ENCODE assay signal across 8 cellular contexts in the genomic region with DNA sequence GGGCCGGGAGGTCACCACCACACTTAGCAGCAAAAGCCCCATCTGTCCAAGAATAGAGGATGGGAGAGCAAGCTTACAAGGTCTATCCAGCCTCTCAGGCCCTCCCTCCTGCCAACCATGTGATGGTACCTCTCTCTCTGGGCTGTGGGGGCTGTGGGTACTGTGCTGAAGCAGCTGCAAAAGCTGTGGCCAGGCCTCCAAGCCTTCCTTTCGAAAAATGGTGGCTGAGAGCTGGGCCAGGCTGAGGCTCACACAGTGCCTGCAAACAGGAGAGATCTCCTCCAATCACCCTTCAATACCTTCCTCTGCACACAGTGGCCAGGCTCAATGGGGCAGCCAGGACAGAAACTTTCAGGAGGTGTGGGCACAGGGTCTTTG. TPM values are rescaled to one million over a fixed set of nuclear protein-coding genes. Genes with fewer than 3 reads are reported as not detected.
A peak's percentile ranks its signal among the peaks of the same experiment; 100 is the strongest.
DNase-seq lines count a peak whose midpoint lies in the region; ATAC-seq and TF ChIP-seq lines count a peak whose summit lies in the region.

No MANE protein-coding gene starts in this region.

- H3K27me3 ChIP-seq in colonic mucosa, result no peaks in the 10 kb centered on the region

- H3K27me3 Mint-ChIP-seq in nephron (ENCODE audit: low read depth), result no peaks in the 10 kb centered on the region

- H3K4me3 Mint-ChIP-seq in nephron, result peak overlapping the region; percentile 93 to 95 (median 94)

- H3K9ac ChIP-seq in colonic mucosa (ENCODE audit: low read depth in 2 of 2, low read length in 2 of 2), result peak overlapping the region; percentile 52 to 79

- no peaks in the 10 kb centered on the region for H3K4me1 ChIP-seq in colonic mucosa

- H3K36me3 ChIP-seq in colonic mucosa, result no peaks in the 10 kb centered on the region

- ATAC-seq in HG03280 (IDR thresholded peaks at IDR 0.05; ENCODE audit: unreplicated experiment), result no peak

- peaks cover 28% of the 10 kb centered on the region for H3K36me3 Mint-ChIP-seq in nephron (ENCODE audit: low read depth)

- H3K9me3 ChIP-seq in colonic mucosa, result no peaks in the 10 kb centered on the region

- POLR2A ChIA-PET in GM10248 (lab: Yijun Ruan, JAX), result interaction anchor here (0.9 to 1.6 kb wide), 2 partner anchors 14 to 22 kb away, joined by 3 to 4 read pairs; no protein-coding TSS in a partner anchor

- CTCF ChIA-PET in GM10248 (lab: Yijun Ruan, JAX), result interaction anchor here (0.9 to 4.4 kb wide), 5 partner anchors 26 to 120 kb away, joined by 3 to 35 read pairs (median 4); partner anchors contain the start of genes CHMP4A, CIDEB and IRF9

- peak overlapping the region; percentile 97 for H3K4me3 ChIP-seq in LNCaP clone FGC (ENCODE audit: low read depth, low read length)
- H3K4me3 ChIP-seq in colonic mucosa, result peak overlapping the region; percentile 54

- no peaks in the 10 kb centered on the region for H3K9me3 Mint-ChIP-seq in nephron

- intact Hi-C loops in colonic mucosa (cut with DNase I), result no loop called here

- peak overlapping the region; percentile 87; the same call in 1 of the 2 replicates for H3K27ac ChIP-seq in C4-2B
- no peak overlapping the region for H3K27ac ChIP-seq in colonic mucosa

- TF ChIP-seq CTCF in C4-2B (conservative IDR thresholded peaks at IDR 0.05) (no peak), LNCaP clone FGC (IDR thresholded peaks at IDR 0.05; ENCODE audit: control insufficient read depth, extremely low read depth, insufficient read depth) (no peak), colonic mucosa (IDR thresholded peaks at IDR 0.05) (no peak), nephron (IDR thresholded peaks at IDR 0.05; ENCODE audit: unreplicated experiment in 3 of 3) (no peak), GM10248 (IDR thresholded peaks at IDR 0.05; ENCODE audit: control extremely low read depth, extremely low read depth, low read depth, missing control alignments) (no peak)

- peaks cover 29% of the 10 kb centered on the region for H3K4me1 Mint-ChIP-seq in nephron

- DNase-seq in LNCaP clone FGC (ENCODE audit: low read depth), result no peak
- DNase-seq in colonic mucosa, result no peak
- no peak for DNase-seq in DMS53 treated with DMSO at 0.1 percent for 48 hours (lab: John Stamatoyannopoulos, UW; ENCODE audit: unreplicated experiment)
- no peak for DNase-seq in GM10248 (ENCODE audit: extremely low spot score)
- DNase-seq in midbrain (lab: John Stamatoyannopoulos, UW), result no peak

- peak overlapping the region; percentile 44 to 90 (median 88) for H3K27ac Mint-ChIP-seq in nephron

RNA-seq across cellular contexts. Expression of gene IPO4, which starts 1.1 kb away (rescaled TPM):
- 10 to 100 TPM; 19.3 to 78.2 TPM for total RNA-seq in colonic mucosa

RNA-seq across cellular contexts. Expression of gene TM9SF1, which starts 7.7 kb away (rescaled TPM):
- 10 to 100 TPM; 58.8 to 65.6 TPM for total RNA-seq in colonic mucosa

RNA-seq across cellular contexts. Expression of gene REC8, which starts 15.6 kb away (rescaled TPM):
- 1 to 10 TPM; 5.1 TPM for total RNA-seq in colonic mucosa

RNA-seq across cellular contexts. Expression of gene TSSK4, which starts 18.0 kb away (rescaled TPM):
- total RNA-seq in colonic mucosa, result under 1 TPM; 0.19 to 0.49 TPM

RNA-seq across cellular contexts. Expression of gene CHMP4A, which starts 25.8 kb away (rescaled TPM):
- 10 to 100 TPM; 47.8 to 48.0 TPM for total RNA-seq in colonic mucosa
